In genomic region chr19:34386645-34387445, GRCh38 we compare ENCODE assay signal across 19 cellular contexts. TPM values are rescaled to one million over a fixed set of nuclear protein-coding genes. Genes with fewer than 3 reads are reported as not detected.
DNase-seq lines count a peak whose midpoint lies in the region; ATAC-seq and TF ChIP-seq lines count a peak whose summit lies in the region.
"Had no signal": no experiment of that assay in that cellular context is flagged by ENCODE, and none has a peak within 500 bp of the region (broad histone marks: within the 10 kb centered on the region; RNA-seq: fewer than 3 reads in every experiment).

No MANE protein-coding gene starts in this region.

- TF ChIP-seq CTCF in progenitor cell of endocrine pancreas (IDR thresholded peaks at IDR 0.05; ENCODE audit: unreplicated experiment): no peak
- TF ChIP-seq CTCF in GM10248 (IDR thresholded peaks at IDR 0.05; ENCODE audit: control extremely low read depth, extremely low read depth, low read depth, missing control alignments): no peak

- no peak overlapping the region for H3K27ac ChIP-seq in CD8-positive, alpha-beta memory T cell (ENCODE audit: low read depth, low read length)
- H3K27ac ChIP-seq: 22Rv1, KMS-11 had no signal

- H3K27ac Mint-ChIP-seq in activated CD4-positive, alpha-beta T cell treated with anti-CD3 and anti-CD28 coated beads, Interleukin-2, amount 10 ng/mL, durations not matched to agents 24 days and 14 days: peak overlapping the region; percentile 34
- H3K27ac Mint-ChIP-seq in CD8-positive, alpha-beta memory T cell: peak overlapping the region in 6 of 8 donors; percentile 11 to 89 (median 78)
- H3K27ac Mint-ChIP-seq in effector memory CD8-positive, alpha-beta T cell: peak overlapping the region; percentile 82 to 83
- H3K27ac Mint-ChIP-seq in progenitor cell of endocrine pancreas: peak overlapping the region; percentile 6

- ATAC-seq in effector memory CD8-positive, alpha-beta T cell (replicated peaks): no peak
- no peak for ATAC-seq in left lobe of liver
- ATAC-seq: HepG2, PC-3 had no signal

- H3K4me3 Mint-ChIP-seq in activated CD4-positive, alpha-beta T cell treated with anti-CD3 and anti-CD28 coated beads, Interleukin-2, amount 10 ng/mL, durations not matched to agents 24 days and 14 days: no peak overlapping the region
- no peak overlapping the region for H3K4me3 Mint-ChIP-seq in CD8-positive, alpha-beta memory T cell
- peak overlapping the region in 1 of 2 donors; percentile 15 for H3K4me3 Mint-ChIP-seq in effector memory CD8-positive, alpha-beta T cell
- H3K4me3 Mint-ChIP-seq in progenitor cell of endocrine pancreas (ENCODE audit: low read depth): no peak overlapping the region
- H3K4me3 Mint-ChIP-seq: H9 had no signal

- no peaks in the 10 kb centered on the region for H3K27me3 Mint-ChIP-seq in activated CD4-positive, alpha-beta T cell treated with anti-CD3 and anti-CD28 coated beads, Interleukin-2, amount 10 ng/mL, durations not matched to agents 24 days and 14 days
- no peaks in the 10 kb centered on the region for H3K27me3 Mint-ChIP-seq in CD8-positive, alpha-beta memory T cell
- no peaks in the 10 kb centered on the region for H3K27me3 Mint-ChIP-seq in effector memory CD8-positive, alpha-beta T cell
- H3K27me3 Mint-ChIP-seq in progenitor cell of endocrine pancreas: no peaks in the 10 kb centered on the region

- H3K36me3 ChIP-seq in CD8-positive, alpha-beta memory T cell (ENCODE audit: insufficient read depth, low read length): peaks cover 53% of the 10 kb centered on the region

- no peaks in the 10 kb centered on the region for H3K9me3 Mint-ChIP-seq in activated CD4-positive, alpha-beta T cell treated with anti-CD3 and anti-CD28 coated beads, Interleukin-2, amount 10 ng/mL, durations not matched to agents 24 days and 14 days
- H3K9me3 Mint-ChIP-seq in CD8-positive, alpha-beta memory T cell: no peaks in the 10 kb centered on the region
- H3K9me3 Mint-ChIP-seq in effector memory CD8-positive, alpha-beta T cell: no peaks in the 10 kb centered on the region
- H3K9me3 Mint-ChIP-seq in progenitor cell of endocrine pancreas (ENCODE audit: low read depth): no peaks in the 10 kb centered on the region
- H3K9me3 Mint-ChIP-seq: H9 had no signal

- POLR2A ChIA-PET in CD8-positive, alpha-beta memory T cell (lab: Charles Lee): no interaction called here
- POLR2A ChIA-PET in GM10248 (lab: Yijun Ruan, JAX): no interaction called here

- intact Hi-C loops in activated CD4-positive, alpha-beta T cell treated with anti-CD3 and anti-CD28 coated beads, Interleukin-2, amount 10 ng/mL, durations not matched to agents 24 days and 14 days (cut with micrococcal nuclease): no loop called here

- no peaks in the 10 kb centered on the region for H3K4me1 ChIP-seq in CD8-positive, alpha-beta memory T cell (ENCODE audit: insufficient read depth, low read length)

- H3K4me3 ChIP-seq in CD8-positive, alpha-beta memory T cell (ENCODE audit: low read length): no peak overlapping the region

- DNase-seq in activated CD4-positive, alpha-beta T cell treated with anti-CD3 and anti-CD28 coated beads, Interleukin-2, amount 10 ng/mL, durations not matched to agents 24 days and 14 days: no peak
- DNase-seq in activated CD4-positive, alpha-beta T cell treated with anti-CD3 and anti-CD28 coated beads, Interleukin-2, amount 50 U/mL, for 48 hours: no peak
- DNase-seq in CD8-positive, alpha-beta memory T cell: no peak
- DNase-seq in effector memory CD8-positive, alpha-beta T cell: no peak
- DNase-seq in progenitor cell of endocrine pancreas (ENCODE audit: low spot score, unreplicated experiment) (no peak), GM10248 (ENCODE audit: extremely low spot score) (no peak), left lobe of liver (ENCODE audit: low spot score) (no peak)
- DNase-seq in activated CD4-positive, CD25-positive, alpha-beta regulatory T cell treated with anti-CD3 and anti-CD28 coated beads, Interleukin-2, amount 50 U/mL, for 72 hours: no peak
- DNase-seq: H9, NCI-H1048, NCI-H1436 treated with DMSO at 0.1 percent for 48 hours, NCI-H2029 treated with DMSO at 0.1 percent for 48 hours, NCI-H2171 treated with DMSO at 0.1 percent for 48 hours, NCI-H446 treated with DMSO at 0.1 percent for 48 hours, NCI-H82, PC-3 had no signal

- no peaks in the 10 kb centered on the region for H3K9me3 ChIP-seq in CD8-positive, alpha-beta memory T cell (ENCODE audit: low read length)

- CTCF ChIA-PET in CD8-positive, alpha-beta memory T cell (lab: Charles Lee): interaction anchor here (0.9 kb wide), 1 partner anchor 40 kb away, joined by 4 read pairs; no protein-coding TSS in a partner anchor
- CTCF ChIA-PET in GM10248 (lab: Yijun Ruan, JAX): interaction anchor here (1.0 to 1.3 kb wide), 4 partner anchors 25 to 44 kb away, joined by 3 to 4 read pairs (median 3); no protein-coding TSS in a partner anchor

- peaks cover 52% of the 10 kb centered on the region for H3K36me3 Mint-ChIP-seq in activated CD4-positive, alpha-beta T cell treated with anti-CD3 and anti-CD28 coated beads, Interleukin-2, amount 10 ng/mL, durations not matched to agents 24 days and 14 days (ENCODE audit: low read depth)
- peaks cover 0 to 55% (median 12%) of the 10 kb centered on the region in 3 donors for H3K36me3 Mint-ChIP-seq in CD8-positive, alpha-beta memory T cell
- H3K36me3 Mint-ChIP-seq in effector memory CD8-positive, alpha-beta T cell (ENCODE audit: insufficient read depth): peaks cover 40% of the 10 kb centered on the region
- peaks cover 17% of the 10 kb centered on the region for H3K36me3 Mint-ChIP-seq in progenitor cell of endocrine pancreas (ENCODE audit: insufficient read depth)

- H3K4me1 Mint-ChIP-seq in activated CD4-positive, alpha-beta T cell treated with anti-CD3 and anti-CD28 coated beads, Interleukin-2, amount 10 ng/mL, durations not matched to agents 24 days and 14 days: peaks cover 14% of the 10 kb centered on the region
- H3K4me1 Mint-ChIP-seq in CD8-positive, alpha-beta memory T cell: peaks cover 6 to 9% (median 6%) of the 10 kb centered on the region in 3 donors
- H3K4me1 Mint-ChIP-seq in effector memory CD8-positive, alpha-beta T cell (ENCODE audit: low read depth in 2 of 2): peaks cover 23 to 28% of the 10 kb centered on the region in 2 donors
- H3K4me1 Mint-ChIP-seq in progenitor cell of endocrine pancreas (ENCODE audit: low read depth): no peaks in the 10 kb centered on the region
- H3K4me1 Mint-ChIP-seq: H9 had no signal

- H3K27me3 ChIP-seq in CD8-positive, alpha-beta memory T cell (ENCODE audit: insufficient read depth, low read length, poor library complexity, severe bottlenecking): no peaks in the 10 kb centered on the region

RNA-seq across cellular contexts. Expression of gene PDCD2L, which starts 17.4 kb away (rescaled TPM):
- total RNA-seq in activated CD4-positive, alpha-beta T cell treated with anti-CD3 and anti-CD28 coated beads, Interleukin-2, amount 10 ng/mL, durations not matched to agents 24 days and 14 days: 44.4 and 50.8 TPM in 2 replicates
- 10 to 100 TPM; 40.0 to 46.2 TPM for total RNA-seq in CD8-positive, alpha-beta memory T cell
- polyA plus RNA-seq in CD8-positive, alpha-beta memory T cell: 19.9 TPM
- total RNA-seq in progenitor cell of endocrine pancreas (18.1 and 20.1 TPM in 2 replicates), left lobe of liver (3.3 TPM)

RNA-seq across cellular contexts. Expression of gene GPI, which starts 21.8 kb away (rescaled TPM):
- 592 and 598 TPM in 2 replicates for total RNA-seq in activated CD4-positive, alpha-beta T cell treated with anti-CD3 and anti-CD28 coated beads, Interleukin-2, amount 10 ng/mL, durations not matched to agents 24 days and 14 days
- 100 to 1,000 TPM; 478 to 484 TPM for total RNA-seq in CD8-positive, alpha-beta memory T cell
- polyA plus RNA-seq in CD8-positive, alpha-beta memory T cell: 213 TPM
- total RNA-seq in progenitor cell of endocrine pancreas (147 and 150 TPM in 2 replicates), left lobe of liver (194 TPM)

RNA-seq across cellular contexts. Expression of gene UBA2, which starts 41.3 kb away (rescaled TPM):
- 186 and 190 TPM in 2 replicates for total RNA-seq in activated CD4-positive, alpha-beta T cell treated with anti-CD3 and anti-CD28 coated beads, Interleukin-2, amount 10 ng/mL, durations not matched to agents 24 days and 14 days
- 100 to 1,000 TPM; 146 to 161 TPM for total RNA-seq in CD8-positive, alpha-beta memory T cell
- 101 TPM for polyA plus RNA-seq in CD8-positive, alpha-beta memory T cell
- 111 and 120 TPM in 2 replicates for total RNA-seq in progenitor cell of endocrine pancreas
- total RNA-seq in left lobe of liver: 18.1 TPM

Comparison
In these comparisons a context has a peak if more than half of its experiments do, and no peak if none do; other contexts are left out.
1. H3K27ac Mint-ChIP-seq: peak in every context shown above with its lines; median percentile 82 in effector memory CD8-positive, alpha-beta T cell; 78 in CD8-positive, alpha-beta memory T cell; 34 in activated CD4-positive, alpha-beta T cell treated with anti-CD3 and anti-CD28 coated beads, Interleukin-2, amount 10 ng/mL, durations not matched to agents 24 days and 14 days; 6 in progenitor cell of endocrine pancreas.